Comparison of ENCODE assay signal across 11 cellular contexts in genomic region chr5:66959668-66960067, GRCh38.
DNase-seq lines count a peak whose midpoint lies in the region; ATAC-seq and TF ChIP-seq lines count a peak whose summit lies in the region.
"Had no signal": no experiment of that assay in that cellular context is flagged by ENCODE, and none has a peak within 500 bp of the region (broad histone marks: within the 10 kb centered on the region; RNA-seq: fewer than 3 reads in every experiment).

No MANE protein-coding gene starts in this region.

- no peaks in the 10 kb centered on the region for H3K36me3 ChIP-seq in brain microvascular endothelial cell (replicated peaks)
- H3K36me3 ChIP-seq in left lung: no peaks in the 10 kb centered on the region
- no peaks in the 10 kb centered on the region for H3K36me3 ChIP-seq in thoracic aorta
- H3K36me3 ChIP-seq: HAP-1 had no signal

- DNase-seq in NCI-H146 (lab: John Stamatoyannopoulos, UW) (peak; percentile 35), brain microvascular endothelial cell (peak; percentile 5), left lung (no peak), thoracic aorta (ENCODE audit: low spot score) (no peak)
- DNase-seq in activated naive CD8-positive, alpha-beta T cell treated with anti-CD3 and anti-CD28 coated beads for 36 hours: no peak
- no peak for DNase-seq in activated CD4-positive, alpha-beta T cell treated with anti-CD3 and anti-CD28 coated beads for 36 hours
- no peak for DNase-seq in stimulated activated naive CD4-positive, alpha-beta T cell treated with Interleukin-2 at 50 U/mL for 16 hours (lab: John Stamatoyannopoulos, UW)
- DNase-seq in stimulated activated CD4-positive, alpha-beta T cell treated with anti-CD3 and anti-CD28 coated beads, Interleukin-1b, Interleukin-23, amount 100 ng/mL, for 48 hours: no peak
- DNase-seq: activated T-cell treated with anti-CD3 and anti-CD28 coated beads for 4 hours had no signal

- H3K27ac Mint-ChIP-seq in activated naive CD8-positive, alpha-beta T cell treated with anti-CD3 and anti-CD28 coated beads for 36 hours: no peak overlapping the region
- H3K27ac Mint-ChIP-seq in activated CD4-positive, alpha-beta T cell treated with anti-CD3 and anti-CD28 coated beads for 36 hours: no peak overlapping the region
- H3K27ac Mint-ChIP-seq: IgD-negative memory B cell had no signal

- no peak overlapping the region for H3K4me3 ChIP-seq in brain microvascular endothelial cell (ENCODE audit: low read depth, low read length)
- H3K4me3 ChIP-seq in left lung: peak overlapping the region; percentile 20 to 21
- peak overlapping the region; percentile 74 for H3K4me3 ChIP-seq in thoracic aorta
- H3K4me3 ChIP-seq: HAP-1 had no signal

- ATAC-seq in left lung: peak; percentile 24
- ATAC-seq in thoracic aorta (ENCODE audit: insufficient number of reproducible peaks, low FRiP score, low read depth): no peak
- no peak for ATAC-seq in activated CD4-positive, alpha-beta T cell treated with anti-CD3 and anti-CD28 coated beads for 36 hours

- H3K9me3 Mint-ChIP-seq in activated naive CD8-positive, alpha-beta T cell treated with anti-CD3 and anti-CD28 coated beads for 36 hours: no peaks in the 10 kb centered on the region
- H3K9me3 Mint-ChIP-seq in activated CD4-positive, alpha-beta T cell treated with anti-CD3 and anti-CD28 coated beads for 36 hours (ENCODE audit: low read depth): no peaks in the 10 kb centered on the region
- H3K9me3 Mint-ChIP-seq: IgD-negative memory B cell had no signal

- H3K36me3 Mint-ChIP-seq in activated naive CD8-positive, alpha-beta T cell treated with anti-CD3 and anti-CD28 coated beads for 36 hours: no peaks in the 10 kb centered on the region
- no peaks in the 10 kb centered on the region for H3K36me3 Mint-ChIP-seq in activated CD4-positive, alpha-beta T cell treated with anti-CD3 and anti-CD28 coated beads for 36 hours (ENCODE audit: low read depth)
- H3K36me3 Mint-ChIP-seq: IgD-negative memory B cell had no signal

- no peak overlapping the region for H3K4me3 Mint-ChIP-seq in activated naive CD8-positive, alpha-beta T cell treated with anti-CD3 and anti-CD28 coated beads for 36 hours
- H3K4me3 Mint-ChIP-seq in activated CD4-positive, alpha-beta T cell treated with anti-CD3 and anti-CD28 coated beads for 36 hours: no peak overlapping the region
- H3K4me3 Mint-ChIP-seq: IgD-negative memory B cell had no signal

- intact Hi-C loops in left lung (cut with DNase I): no loop called here
- intact Hi-C loops in activated CD4-positive, alpha-beta T cell treated with anti-CD3 and anti-CD28 coated beads for 36 hours (cut with DNase I, micrococcal nuclease): no loop called here

- TF ChIP-seq CTCF in brain microvascular endothelial cell (IDR thresholded peaks at IDR 0.05; ENCODE audit: low read depth, low read length, missing control alignments) (no peak), left lung (IDR thresholded peaks at IDR 0.05) (no peak), thoracic aorta (IDR thresholded peaks at IDR 0.05) (no peak)

- CTCF ChIA-PET in activated CD4-positive, alpha-beta T cell treated with anti-CD3 and anti-CD28 coated beads for 36 hours (lab: Charles Lee): interaction anchor here (1.1 kb wide), 1 partner anchor 75 kb away, joined by 4 read pairs; no protein-coding TSS in a partner anchor

- in situ Hi-C loops in brain microvascular endothelial cell (cut with HindIII; ENCODE audit: low pct_ligation_motif_present, low sequenced_read_pairs): no loop called here

- no peaks in the 10 kb centered on the region for H3K27me3 ChIP-seq in brain microvascular endothelial cell (replicated peaks)
- H3K27me3 ChIP-seq in left lung: no peaks in the 10 kb centered on the region
- H3K27me3 ChIP-seq in thoracic aorta (replicated peaks; ENCODE audit: insufficient read depth): no peaks in the 10 kb centered on the region

- POLR2A ChIA-PET in activated CD4-positive, alpha-beta T cell treated with anti-CD3 and anti-CD28 coated beads for 36 hours (lab: Charles Lee): no interaction called here

- peak overlapping the region; percentile 48 for H3K27ac ChIP-seq in brain microvascular endothelial cell
- peak overlapping the region; percentile 65 to 84 for H3K27ac ChIP-seq in left lung
- peak overlapping the region; percentile 44 to 67 for H3K27ac ChIP-seq in thoracic aorta

- H3K4me1 Mint-ChIP-seq in activated naive CD8-positive, alpha-beta T cell treated with anti-CD3 and anti-CD28 coated beads for 36 hours: no peaks in the 10 kb centered on the region
- no peaks in the 10 kb centered on the region for H3K4me1 Mint-ChIP-seq in activated CD4-positive, alpha-beta T cell treated with anti-CD3 and anti-CD28 coated beads for 36 hours
- H3K4me1 Mint-ChIP-seq: IgD-negative memory B cell had no signal

- H3K9me3 ChIP-seq in left lung: no peaks in the 10 kb centered on the region
- H3K9me3 ChIP-seq in thoracic aorta: no peaks in the 10 kb centered on the region
- H3K9me3 ChIP-seq: HAP-1 had no signal

- H3K4me1 ChIP-seq in left lung (peaks cover 4 to 27% of the 10 kb centered on the region in 2 donors), thoracic aorta (ENCODE audit: control insufficient read depth in 1 of 2, low read depth in 2 of 2) (peaks cover 4 to 39% of the 10 kb centered on the region in 2 donors)

- H3K27me3 Mint-ChIP-seq in activated naive CD8-positive, alpha-beta T cell treated with anti-CD3 and anti-CD28 coated beads for 36 hours: peaks cover 10% of the 10 kb centered on the region
- H3K27me3 Mint-ChIP-seq in activated CD4-positive, alpha-beta T cell treated with anti-CD3 and anti-CD28 coated beads for 36 hours: peaks cover 6% of the 10 kb centered on the region

Comparison
In these comparisons a context has a peak if more than half of its experiments do, and no peak if none do; other contexts are left out.
1. DNase-seq: peak in NCI-H146 (single experiment) and brain microvascular endothelial cell (single experiment); none in left lung (0 of 2), thoracic aorta (single experiment), activated naive CD8-positive, alpha-beta T cell treated with anti-CD3 and anti-CD28 coated beads for 36 hours (single experiment), activated CD4-positive, alpha-beta T cell treated with anti-CD3 and anti-CD28 coated beads for 36 hours (single experiment), stimulated activated naive CD4-positive, alpha-beta T cell treated with Interleukin-2 at 50 U/mL for 16 hours (single experiment) and stimulated activated CD4-positive, alpha-beta T cell treated with anti-CD3 and anti-CD28 coated beads, Interleukin-1b, Interleukin-23, amount 100 ng/mL, for 48 hours (single experiment).
2. Peak in every context shown above with its lines, with median percentiles within 50 percentile points of each other: H3K27ac ChIP-seq.